Comparison of ENCODE assay signal across 22 cellular contexts in genomic region chr11:64070301-64070656, GRCh38. TPM values are rescaled to one million over a fixed set of nuclear protein-coding genes. Genes with fewer than 3 reads are reported as not detected.
"Had no signal": no experiment of that assay in that cellular context is flagged by ENCODE, and none has a peak within 500 bp of the region (broad histone marks: within the 10 kb centered on the region; RNA-seq: fewer than 3 reads in every experiment).

No MANE protein-coding gene starts in this region.

- ATAC-seq: activated CD8-positive, alpha-beta T cell treated with anti-CD3 and anti-CD28 coated beads for 36 hours; activated T-cell treated with anti-CD3 and anti-CD28 coated beads, Interleukin-2, amount 50 U/mL, for 72 hours; body of pancreas; stimulated activated naive CD8-positive, alpha-beta T cell treated with anti-CD3 and anti-CD28 coated beads, Interleukin-15, amount 100 ng/mL, for 72 hours had no signal

- H3K27me3 Mint-ChIP-seq: activated CD8-positive, alpha-beta T cell treated with anti-CD3 and anti-CD28 coated beads for 36 hours; activated naive CD8-positive, alpha-beta T cell treated with anti-CD3 and anti-CD28 coated beads for 36 hours; stimulated activated naive CD8-positive, alpha-beta T cell treated with anti-CD3 and anti-CD28 coated beads, Interleukin-15, amount 100 ng/mL, for 72 hours had no signal

- H3K9me3 Mint-ChIP-seq: activated CD8-positive, alpha-beta T cell treated with anti-CD3 and anti-CD28 coated beads for 36 hours; activated naive CD8-positive, alpha-beta T cell treated with anti-CD3 and anti-CD28 coated beads for 36 hours; activated T-cell treated with anti-CD3 and anti-CD28 coated beads, Interleukin-2, amount 50 U/mL, for 72 hours; central memory CD8-positive, alpha-beta T cell; neural crest cell; stimulated activated naive CD8-positive, alpha-beta T cell treated with anti-CD3 and anti-CD28 coated beads, Interleukin-15, amount 100 ng/mL, for 72 hours had no signal

- H3K36me3 ChIP-seq: ovary, sigmoid colon, spleen, upper lobe of left lung had no signal

- H3K36me3 Mint-ChIP-seq: activated naive CD8-positive, alpha-beta T cell treated with anti-CD3 and anti-CD28 coated beads for 36 hours had no signal

- H3K4me3 Mint-ChIP-seq: activated CD8-positive, alpha-beta T cell treated with anti-CD3 and anti-CD28 coated beads for 36 hours; activated naive CD8-positive, alpha-beta T cell treated with anti-CD3 and anti-CD28 coated beads for 36 hours; activated T-cell treated with anti-CD3 and anti-CD28 coated beads, Interleukin-2, amount 50 U/mL, for 72 hours; central memory CD8-positive, alpha-beta T cell; neural crest cell; stimulated activated naive CD8-positive, alpha-beta T cell treated with anti-CD3 and anti-CD28 coated beads, Interleukin-15, amount 100 ng/mL, for 72 hours had no signal

- H3K4me1 ChIP-seq: upper lobe of left lung had no signal

- DNase-seq: activated CD4-positive, alpha-beta T cell treated with anti-CD3 and anti-CD28 coated beads for 4 hours; activated CD8-positive, alpha-beta memory T cell treated with anti-CD3 and anti-CD28 coated beads, Interleukin-2, amount 50 U/mL, for 4 hours; activated CD8-positive, alpha-beta T cell treated with anti-CD3 and anti-CD28 coated beads for 36 hours; activated gamma-delta T cell; activated naive CD8-positive, alpha-beta T cell treated with anti-CD3 and anti-CD28 coated beads for 36 hours; activated T-cell treated with anti-CD3 and anti-CD28 coated beads, Interleukin-2, amount 50 U/mL, for 72 hours; amygdala; body of pancreas; effector CD4-positive, alpha-beta T cell; foreskin fibroblast; kidney glomerular epithelial cell; ovary; sigmoid colon; spleen; stimulated activated naive CD8-positive, alpha-beta T cell treated with anti-CD3 and anti-CD28 coated beads, Interleukin-15, amount 100 ng/mL, for 72 hours had no signal

- H3K27ac ChIP-seq: body of pancreas, coronary artery, ovary, sigmoid colon, spleen, upper lobe of left lung, VCaP had no signal

- H3K4me3 ChIP-seq: body of pancreas, coronary artery, ovary, sigmoid colon, spleen, upper lobe of left lung had no signal

- H3K9me3 ChIP-seq: body of pancreas, ovary, sigmoid colon, spleen, upper lobe of left lung had no signal

- H3K27ac Mint-ChIP-seq: activated CD8-positive, alpha-beta T cell treated with anti-CD3 and anti-CD28 coated beads for 36 hours; activated naive CD8-positive, alpha-beta T cell treated with anti-CD3 and anti-CD28 coated beads for 36 hours; activated T-cell treated with anti-CD3 and anti-CD28 coated beads, Interleukin-2, amount 50 U/mL, for 72 hours had no signal

- H3K27me3 ChIP-seq: body of pancreas, ovary, sigmoid colon, upper lobe of left lung had no signal

RNA-seq across cellular contexts. Expression of gene FLRT1, which starts 34.5 kb away (rescaled TPM):
- total RNA-seq: activated CD8-positive, alpha-beta T cell treated with anti-CD3 and anti-CD28 coated beads for 36 hours; activated naive CD8-positive, alpha-beta T cell treated with anti-CD3 and anti-CD28 coated beads for 36 hours; endothelial cell of umbilical vein; T-helper 1 cell treated with Interleukin-12 subunit alpha and Interleukin-12 subunit beta and Interleukin-4 antibody, amounts not matched to agents 30 ng/mL and 1 ng/mL, for 36 hours had no signal
- polyA plus RNA-seq: endothelial cell of umbilical vein had no signal
